Comparison of ENCODE assay signal across 15 cellular contexts in the genomic region with DNA sequence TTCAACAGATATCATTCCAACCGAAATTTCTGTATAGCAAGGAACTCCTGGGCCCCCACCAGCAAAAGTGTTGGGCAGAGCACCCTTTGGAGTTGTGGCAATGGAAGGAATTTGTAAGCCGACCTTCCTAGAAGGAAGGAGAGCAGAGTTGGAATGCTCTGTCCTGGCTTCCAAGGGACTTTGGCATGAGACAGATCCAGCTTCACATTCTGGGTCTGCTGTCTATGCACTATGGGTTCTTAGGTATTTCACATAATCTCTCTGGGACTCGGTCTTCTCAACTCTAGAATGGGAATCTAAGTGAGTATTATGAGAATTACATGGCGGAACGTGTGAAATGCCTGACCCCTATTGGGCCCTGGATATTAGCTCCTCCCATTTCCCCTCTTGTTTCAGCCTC.
A peak's percentile ranks its signal among the peaks of the same experiment; 100 is the strongest.
DNase-seq lines count a peak whose midpoint lies in the region; ATAC-seq, FAIRE-seq and TF ChIP-seq lines count a peak whose summit lies in the region.
"Had no signal": no experiment of that assay in that cellular context is flagged by ENCODE, and none has a peak within 500 bp of the region (broad histone marks: within the 10 kb centered on the region; RNA-seq: fewer than 3 reads in every experiment).

No MANE protein-coding gene starts in this region.

- H3F3A ChIP-seq in GM23338 (replicated peaks; ENCODE audit: low read depth), result no peaks in the 10 kb centered on the region
- H3F3A ChIP-seq in neural progenitor cell (ENCODE audit: low read depth), result no peaks in the 10 kb centered on the region

- WGBS in K562 (ENCODE audit: insufficient coverage, low coverage, missing lambda C conversion rate), result 2% methylated on average over 5 of the region's 5 CpGs
- WGBS in mesendoderm (ENCODE audit: extremely low coverage, insufficient coverage, low lambda C conversion rate), result no CpG with 5 or more reads among the region's 5 CpGs

- no peak for TF ChIP-seq EP300 in K562 (IDR thresholded peaks at IDR 0.05; ENCODE audit: low read length)

- no peak overlapping the region for H2AFZ ChIP-seq in GM23338
- H2AFZ ChIP-seq in K562 (ENCODE audit: low read depth, low read length), result no peak overlapping the region
- H2AFZ ChIP-seq in neural progenitor cell (replicated peaks), result no peak overlapping the region

- no peaks in the 10 kb centered on the region for H3K9me1 ChIP-seq in K562 (ENCODE audit: control insufficient read depth, insufficient read depth, low read length)

- no peaks in the 10 kb centered on the region for H3K27me3 ChIP-seq in GM23338 (ENCODE audit: insufficient read depth)
- H3K27me3 ChIP-seq in K562 (ENCODE audit: control insufficient read depth in 2 of 2, insufficient read depth in 2 of 2, low read length in 2 of 2), result peaks cover 29 to 55% of the 10 kb centered on the region in 2 experiments; a peak in 4 of 5 replicates
- no peaks in the 10 kb centered on the region for H3K27me3 ChIP-seq in mesendoderm (ENCODE audit: insufficient read depth, low read length, poor library complexity)
- no peaks in the 10 kb centered on the region for H3K27me3 ChIP-seq in neural progenitor cell
- H3K27me3 ChIP-seq: BLaER1 treated with 17β-estradiol and CSF1 and Interleukin-3, amounts not matched to agents 10 nM and 100 nM had no signal

- H2BK15ac ChIP-seq in mesendoderm (replicated peaks; ENCODE audit: low read depth), result no peak overlapping the region

- H3K4me3 Mint-ChIP-seq in GM23338 (no peak overlapping the region), neural progenitor cell (no peak overlapping the region)
- H3K4me3 Mint-ChIP-seq: B cell; CD8-positive, alpha-beta memory T cell; IgD-negative memory B cell had no signal

- no peak overlapping the region for H4K5ac ChIP-seq in mesendoderm (ENCODE audit: low read length)

- FAIRE-seq in K562 (lab: Jason Lieb, UNC), result no peak
- FAIRE-seq: D721Med had no signal

- POLR2A ChIA-PET in K562 (lab: Yijun Ruan, JAX), result no interaction called here

- no peak for TF ChIP-seq POLR2A in K562 (conservative IDR thresholded peaks at IDR 0.05)

- H3K18ac ChIP-seq in mesendoderm (ENCODE audit: low read length), result no peak overlapping the region

- H3K27me3 Mint-ChIP-seq in GM23338 (ENCODE audit: insufficient read depth, low read depth, poor library complexity) (peaks cover 5% of the 10 kb centered on the region), neural progenitor cell (ENCODE audit: insufficient read depth, low read depth) (peaks cover 4% of the 10 kb centered on the region)

- intact Hi-C loops in K562 (cut with micrococcal nuclease), result no loop called here

- TF ChIP-seq CTCF in GM23338 (conservative IDR thresholded peaks at IDR 0.05; ENCODE audit: low read depth in 2 of 2) (no peak), K562 (IDR thresholded peaks at IDR 0.05 in 2 of 3, conservative IDR thresholded peaks at IDR 0.05 in 1 of 3; ENCODE audit: insufficient read depth in 2 of 3, low read depth in 1 of 3, low read length in 3 of 3) (no peak), neural progenitor cell (IDR thresholded peaks at IDR 0.05) (no peak), GM10266 (IDR thresholded peaks at IDR 0.05; ENCODE audit: control insufficient read depth, insufficient read depth, low read depth, missing control alignments) (no peak)

- no peaks in the 10 kb centered on the region for H4K20me1 ChIP-seq in GM23338 (replicated peaks; ENCODE audit: insufficient read depth)
- no peaks in the 10 kb centered on the region; the same call in 1 of the 2 replicates for H4K20me1 ChIP-seq in K562 (replicated peaks; ENCODE audit: control insufficient read depth, insufficient read depth, low read length)
- no peaks in the 10 kb centered on the region for H4K20me1 ChIP-seq in neural progenitor cell (ENCODE audit: low read depth)
- H4K20me1 ChIP-seq: BLaER1 treated with 17β-estradiol and CSF1 and Interleukin-3, amounts not matched to agents 10 nM and 100 nM had no signal

- no peak overlapping the region for H3K56ac ChIP-seq in mesendoderm (ENCODE audit: low read length)

- H3K27ac Mint-ChIP-seq in GM23338 (0 out of 2 replicates have a peak overlapping the region, but pooled peaks have one; percentile 23), neural progenitor cell (peak overlapping the region; percentile 35)
- H3K27ac Mint-ChIP-seq: B cell; CD8-positive, alpha-beta memory T cell; IgD-negative memory B cell had no signal

- H3K79me1 ChIP-seq in mesendoderm (ENCODE audit: low read length), result no peaks in the 10 kb centered on the region

- no peak overlapping the region for H2BK120ac ChIP-seq in mesendoderm (ENCODE audit: low read depth, low read length)

- H3K27ac ChIP-seq in GM23338 (ENCODE audit: low read depth), result no peak overlapping the region
- no peak overlapping the region for H3K27ac ChIP-seq in K562 (ENCODE audit: extremely low read depth, low read depth, low read length)
- H3K27ac ChIP-seq in mesendoderm (ENCODE audit: low read depth, low read length), result no peak overlapping the region
- no peak overlapping the region for H3K27ac ChIP-seq in neural progenitor cell
- H3K27ac ChIP-seq: BLaER1 treated with 17β-estradiol and CSF1 and Interleukin-3, amounts not matched to agents 10 nM and 100 nM had no signal

- H3K9ac ChIP-seq in K562 (ENCODE audit: insufficient read depth in 1 of 2, low read depth in 2 of 2, low read length in 2 of 2) (no peak overlapping the region), mesendoderm (ENCODE audit: low read length) (no peak overlapping the region), neural progenitor cell (no peak overlapping the region)
- H3K9ac ChIP-seq: BLaER1 treated with 17β-estradiol and CSF1 and Interleukin-3, amounts not matched to agents 10 nM and 100 nM had no signal

- no peak overlapping the region for H3K4ac ChIP-seq in mesendoderm (ENCODE audit: low read depth, low read length)

- no peak overlapping the region for H3K23ac ChIP-seq in mesendoderm (ENCODE audit: low read length)

- no peaks in the 10 kb centered on the region for H3K9me3 Mint-ChIP-seq in GM23338
- H3K9me3 Mint-ChIP-seq in neural progenitor cell, result peaks cover 4% of the 10 kb centered on the region
- H3K9me3 Mint-ChIP-seq: CD8-positive, alpha-beta memory T cell had no signal

- in situ Hi-C loops in K562 (cut with MboI), result no loop called here

- H3K4me1 Mint-ChIP-seq in GM23338, result peaks cover 20% of the 10 kb centered on the region
- H3K4me1 Mint-ChIP-seq in neural progenitor cell, result peaks cover 72% of the 10 kb centered on the region
- H3K4me1 Mint-ChIP-seq: B cell; CD8-positive, alpha-beta memory T cell; IgD-negative memory B cell had no signal

- no peak overlapping the region for H4K8ac ChIP-seq in mesendoderm (ENCODE audit: low read depth, low read length)

- CTCF ChIA-PET in K562 (lab: Yijun Ruan, JAX; ENCODE audit: low intra/inter-chr PET ratio), result no interaction called here

- no peak overlapping the region for H3K4me2 ChIP-seq in GM23338
- H3K4me2 ChIP-seq in K562 (ENCODE audit: insufficient read depth, low read length), result no peak overlapping the region
- no peak overlapping the region for H3K4me2 ChIP-seq in mesendoderm (ENCODE audit: low read length)
- H3K4me2 ChIP-seq in neural progenitor cell, result no peak overlapping the region
- H3K4me2 ChIP-seq: BLaER1 treated with 17β-estradiol and CSF1 and Interleukin-3, amounts not matched to agents 10 nM and 100 nM had no signal

- H3K36me3 Mint-ChIP-seq in GM23338 (ENCODE audit: low read depth), result no peaks in the 10 kb centered on the region
- no peaks in the 10 kb centered on the region for H3K36me3 Mint-ChIP-seq in neural progenitor cell
- H3K36me3 Mint-ChIP-seq: CD8-positive, alpha-beta memory T cell; IgD-negative memory B cell had no signal

- DNase-seq in GM23338 (ENCODE audit: low spot score) (peak; percentile 40), K562 (ENCODE audit: extremely low read depth in 1 of 4, low spot score in 3 of 4) (no peak), mesendoderm (peak; percentile 23), neural progenitor cell (ENCODE audit: low spot score) (peak; percentile 13), COLO829 (ENCODE audit: low spot score) (no peak), GM10266 (ENCODE audit: extremely low spot score) (no peak)
- DNase-seq in stimulated activated naive CD8-positive, alpha-beta T cell treated with anti-CD3 and anti-CD28 coated beads, Interleukin-15, Interleukin-2, amounts not matched to agents 100 U/mL and 50 U/mL, for 24 hours, result no peak
- DNase-seq: Caco-2; CD8-positive, alpha-beta memory T cell; GDM1; GOT3 had no signal

- no TSS peak for BruUV-seq in K562 (replicated peaks; lab: Mats Ljungman, UMichigan)

- H3K9me2 ChIP-seq in GM23338 (ENCODE audit: insufficient read depth), result no peaks in the 10 kb centered on the region

- no peak overlapping the region for H3K4me3 ChIP-seq in GM23338
- no peak overlapping the region for H3K4me3 ChIP-seq in K562
- H3K4me3 ChIP-seq in mesendoderm (ENCODE audit: low read length), result no peak overlapping the region
- no peak overlapping the region for H3K4me3 ChIP-seq in neural progenitor cell
- H3K4me3 ChIP-seq: BLaER1 treated with 17β-estradiol and CSF1 and Interleukin-3, amounts not matched to agents 10 nM and 100 nM had no signal

- no peak overlapping the region for H2BK5ac ChIP-seq in mesendoderm (ENCODE audit: low read length)

- H3K9me3 ChIP-seq in K562 (replicated peaks; ENCODE audit: control insufficient read depth, insufficient read depth, low read depth, low read length) (no peaks in the 10 kb centered on the region), neural progenitor cell (ENCODE audit: low read depth) (no peaks in the 10 kb centered on the region)
- H3K9me3 ChIP-seq: BLaER1 treated with 17β-estradiol and CSF1 and Interleukin-3, amounts not matched to agents 10 nM and 100 nM; Caco-2 had no signal

- no peak for TF ChIP-seq RAD21 in K562 (CRISPR knock-in tag; conservative IDR thresholded peaks at IDR 0.05 in 1 of 2, IDR thresholded peaks at IDR 0.05 in 1 of 2)

- H3K79me2 ChIP-seq in GM23338 (replicated peaks; ENCODE audit: insufficient read depth) (no peaks in the 10 kb centered on the region), K562 (ENCODE audit: control insufficient read depth, insufficient read depth, low read length) (no peaks in the 10 kb centered on the region), mesendoderm (ENCODE audit: control insufficient read depth, insufficient read depth, low read length) (no peaks in the 10 kb centered on the region), neural progenitor cell (ENCODE audit: low read depth) (no peaks in the 10 kb centered on the region)

- no peak overlapping the region for H2AK5ac ChIP-seq in mesendoderm (ENCODE audit: low read length)

- ATAC-seq in GM23338 (no peak), K562 (no peak)
- no peak for ATAC-seq in stimulated activated naive CD8-positive, alpha-beta T cell treated with anti-CD3 and anti-CD28 coated beads, Interleukin-15, Interleukin-2, amounts not matched to agents 100 U/mL and 50 U/mL, for 24 hours

- H3K36me3 ChIP-seq in GM23338 (ENCODE audit: insufficient read depth) (no peaks in the 10 kb centered on the region), K562 (ENCODE audit: control insufficient read depth, insufficient read depth, low read length) (no peaks in the 10 kb centered on the region), mesendoderm (ENCODE audit: control insufficient read depth, insufficient read depth, low read length) (no peaks in the 10 kb centered on the region), neural progenitor cell (no peaks in the 10 kb centered on the region)
- H3K36me3 ChIP-seq: BLaER1 treated with 17β-estradiol and CSF1 and Interleukin-3, amounts not matched to agents 10 nM and 100 nM had no signal

- H3K4me1 ChIP-seq in GM23338 (ENCODE audit: insufficient read depth) (peaks cover 15% of the 10 kb centered on the region), K562 (replicated peaks in 1 of 2; ENCODE audit: control insufficient read depth in 2 of 2, insufficient read depth in 2 of 2, low read length in 2 of 2) (no peaks in the 10 kb centered on the region), mesendoderm (ENCODE audit: control insufficient read depth, low read depth, low read length) (no peaks in the 10 kb centered on the region), neural progenitor cell (peaks cover 16% of the 10 kb centered on the region)
- H3K4me1 ChIP-seq: Caco-2 had no signal

Comparison
In these comparisons a context has a peak if more than half of its experiments do, and no peak if none do; other contexts are left out.
1. DNase-seq: peak in GM23338 (single experiment), mesendoderm (single experiment) and neural progenitor cell (single experiment); none in K562 (0 of 4), COLO829 (single experiment), stimulated activated naive CD8-positive, alpha-beta T cell treated with anti-CD3 and anti-CD28 coated beads, Interleukin-15, Interleukin-2, amounts not matched to agents 100 U/mL and 50 U/mL, for 24 hours (single experiment) and GM10266 (single experiment).